In the genomic region with DNA sequence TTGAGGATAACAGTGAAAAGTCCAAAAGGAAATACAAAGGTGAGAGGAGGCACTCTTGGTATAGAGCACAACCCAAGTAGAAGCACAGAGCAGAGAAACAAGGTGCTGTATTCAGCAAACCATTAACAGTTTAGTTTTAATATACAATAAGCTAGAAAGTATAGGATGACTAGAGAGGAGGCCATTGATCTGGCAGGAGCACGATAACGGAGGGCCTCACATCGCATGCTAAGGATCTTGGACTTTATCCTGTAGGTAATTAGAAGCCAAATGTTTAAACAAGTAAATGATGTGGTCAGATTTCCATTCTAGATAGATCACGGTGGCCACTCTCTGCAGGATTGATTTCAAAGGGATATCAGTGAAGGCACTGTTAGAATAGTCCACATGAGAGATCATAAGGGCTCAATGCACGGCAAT, we compare ENCODE assay signal across 1 cellular context.
TF ChIP-seq lines count a peak whose summit lies in the region.

No MANE protein-coding gene starts in this region.

TF ChIP-seq in HepG2, 621 proteins besides CTCF, POLR2A, EP300 and RAD21 (continued from another document and continues in another):
- no peak for TF ChIP-seq LCORL (IDR thresholded peaks at IDR 0.05)
- TF ChIP-seq LCORL (CRISPR knock-in tag; IDR thresholded peaks at IDR 0.05) = 0 out of 2 replicates have a peak, but pooled peaks have one; percentile 30
- no peak for TF ChIP-seq RFX1 (IDR thresholded peaks at IDR 0.05)
- no peak for TF ChIP-seq ZNF598 (CRISPR knock-in tag; IDR thresholded peaks at IDR 0.05; ENCODE audit: borderline replicate concordance)
- no peak for TF ChIP-seq HDAC6 (IDR thresholded peaks at IDR 0.05; ENCODE audit: low read depth, low read length)
- TF ChIP-seq MBD4 (IDR thresholded peaks at IDR 0.05; ENCODE audit: borderline replicate concordance, low read length) = peak; percentile 50; the same call in 1 of the 2 replicates
- no peak for TF ChIP-seq ZNF256 (CRISPR knock-in tag; conservative IDR thresholded peaks at IDR 0.05)
- no peak for TF ChIP-seq MTA3 (CRISPR knock-in tag; IDR thresholded peaks at IDR 0.05)
- no peak for TF ChIP-seq TOE1 (CRISPR knock-in tag; IDR thresholded peaks at IDR 0.05)
- TF ChIP-seq ZSCAN22 (CRISPR knock-in tag; IDR thresholded peaks at IDR 0.05) = no peak
- no peak for TF ChIP-seq FOXK1 (CRISPR knock-in tag; IDR thresholded peaks at IDR 0.05; ENCODE audit: borderline replicate concordance, low read depth)
- no peak for TF ChIP-seq ZNF703 (CRISPR knock-in tag; IDR thresholded peaks at IDR 0.05; ENCODE audit: borderline replicate concordance)
- TF ChIP-seq ESRRA (CRISPR knock-in tag; IDR thresholded peaks at IDR 0.05; ENCODE audit: low read depth) = no peak
- TF ChIP-seq ZNF557 (CRISPR knock-in tag; IDR thresholded peaks at IDR 0.05) = no peak; the same call in 1 of the 2 replicates
- no peak for TF ChIP-seq ATM (IDR thresholded peaks at IDR 0.05; ENCODE audit: borderline replicate concordance)
- TF ChIP-seq, protein P1, sequence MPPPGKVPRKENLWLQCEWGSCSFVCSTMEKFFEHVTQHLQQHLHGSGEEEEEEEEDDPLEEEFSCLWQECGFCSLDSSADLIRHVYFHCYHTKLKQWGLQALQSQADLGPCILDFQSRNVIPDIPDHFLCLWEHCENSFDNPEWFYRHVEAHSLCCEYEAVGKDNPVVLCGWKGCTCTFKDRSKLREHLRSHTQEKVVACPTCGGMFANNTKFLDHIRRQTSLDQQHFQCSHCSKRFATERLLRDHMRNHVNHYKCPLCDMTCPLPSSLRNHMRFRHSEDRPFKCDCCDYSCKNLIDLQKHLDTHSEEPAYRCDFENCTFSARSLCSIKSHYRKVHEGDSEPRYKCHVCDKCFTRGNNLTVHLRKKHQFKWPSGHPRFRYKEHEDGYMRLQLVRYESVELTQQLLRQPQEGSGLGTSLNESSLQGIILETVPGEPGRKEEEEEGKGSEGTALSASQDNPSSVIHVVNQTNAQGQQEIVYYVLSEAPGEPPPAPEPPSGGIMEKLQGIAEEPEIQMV (CRISPR knock-in tag; IDR thresholded peaks at IDR 0.05; ENCODE audit: low read depth) = no peak
- TF ChIP-seq ZNF225 (CRISPR knock-in tag; IDR thresholded peaks at IDR 0.05) = no peak
- peak; percentile 52 for TF ChIP-seq FOSL2 (CRISPR knock-in tag; IDR thresholded peaks at IDR 0.05)
- TF ChIP-seq PAXIP1 (CRISPR knock-in tag; conservative IDR thresholded peaks at IDR 0.05) = peak; percentile 95
- TF ChIP-seq CCAR2 (optimal IDR thresholded peaks at IDR 0.05; ENCODE audit: low read depth, low read length) = no peak
- no peak for TF ChIP-seq ZFP36L1 (CRISPR knock-in tag; IDR thresholded peaks at IDR 0.05)
- no peak for TF ChIP-seq ZNF607 (CRISPR knock-in tag; IDR thresholded peaks at IDR 0.05; ENCODE audit: borderline replicate concordance)
- no peak for TF ChIP-seq RFXANK (CRISPR knock-in tag; IDR thresholded peaks at IDR 0.05)
- TF ChIP-seq ZNF275 (CRISPR knock-in tag; IDR thresholded peaks at IDR 0.05; ENCODE audit: borderline replicate concordance) = no peak
- TF ChIP-seq ZNF235 (CRISPR knock-in tag; IDR thresholded peaks at IDR 0.05; ENCODE audit: borderline replicate concordance) = no peak
- no peak for TF ChIP-seq PAF1 (CRISPR knock-in tag; IDR thresholded peaks at IDR 0.05)
- TF ChIP-seq ZNF121 (CRISPR knock-in tag; IDR thresholded peaks at IDR 0.05) = no peak
- peak; percentile 91 for TF ChIP-seq ISL2 (CRISPR knock-in tag; IDR thresholded peaks at IDR 0.05)
- no peak for TF ChIP-seq ZNF260 (CRISPR knock-in tag; IDR thresholded peaks at IDR 0.05; ENCODE audit: borderline replicate concordance, low read depth)
- TF ChIP-seq U2AF2 (IDR thresholded peaks at IDR 0.05; ENCODE audit: low read depth, low read length) = no peak
- TF ChIP-seq, protein P2, sequence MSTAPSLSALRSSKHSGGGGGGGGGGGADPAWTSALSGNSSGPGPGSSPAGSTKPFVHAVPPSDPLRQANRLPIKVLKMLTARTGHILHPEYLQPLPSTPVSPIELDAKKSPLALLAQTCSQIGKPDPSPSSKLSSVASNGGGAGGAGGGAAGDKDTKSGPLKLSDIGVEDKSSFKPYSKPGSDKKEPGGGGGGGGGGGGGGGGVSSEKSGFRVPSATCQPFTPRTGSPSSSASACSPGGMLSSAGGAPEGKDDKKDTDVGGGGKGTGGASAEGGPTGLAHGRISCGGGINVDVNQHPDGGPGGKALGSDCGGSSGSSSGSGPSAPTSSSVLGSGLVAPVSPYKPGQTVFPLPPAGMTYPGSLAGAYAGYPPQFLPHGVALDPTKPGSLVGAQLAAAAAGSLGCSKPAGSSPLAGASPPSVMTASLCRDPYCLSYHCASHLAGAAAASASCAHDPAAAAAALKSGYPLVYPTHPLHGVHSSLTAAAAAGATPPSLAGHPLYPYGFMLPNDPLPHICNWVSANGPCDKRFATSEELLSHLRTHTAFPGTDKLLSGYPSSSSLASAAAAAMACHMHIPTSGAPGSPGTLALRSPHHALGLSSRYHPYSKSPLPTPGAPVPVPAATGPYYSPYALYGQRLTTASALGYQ (CRISPR knock-in tag; IDR thresholded peaks at IDR 0.05) = peak; percentile 72; the same call in 1 of the 2 replicates
- TF ChIP-seq ZNF33A (CRISPR knock-in tag; IDR thresholded peaks at IDR 0.05; ENCODE audit: borderline replicate concordance) = no peak
- TF ChIP-seq BRF2 (CRISPR knock-in tag; IDR thresholded peaks at IDR 0.05) = no peak
- TF ChIP-seq ZNF615 (CRISPR knock-in tag; IDR thresholded peaks at IDR 0.05; ENCODE audit: borderline replicate concordance) = no peak
- no peak for TF ChIP-seq SRY (CRISPR knock-in tag; IDR thresholded peaks at IDR 0.05)
- no peak for TF ChIP-seq CBX5 (CRISPR knock-in tag; IDR thresholded peaks at IDR 0.05; ENCODE audit: borderline replicate concordance)
- TF ChIP-seq, protein P3, sequence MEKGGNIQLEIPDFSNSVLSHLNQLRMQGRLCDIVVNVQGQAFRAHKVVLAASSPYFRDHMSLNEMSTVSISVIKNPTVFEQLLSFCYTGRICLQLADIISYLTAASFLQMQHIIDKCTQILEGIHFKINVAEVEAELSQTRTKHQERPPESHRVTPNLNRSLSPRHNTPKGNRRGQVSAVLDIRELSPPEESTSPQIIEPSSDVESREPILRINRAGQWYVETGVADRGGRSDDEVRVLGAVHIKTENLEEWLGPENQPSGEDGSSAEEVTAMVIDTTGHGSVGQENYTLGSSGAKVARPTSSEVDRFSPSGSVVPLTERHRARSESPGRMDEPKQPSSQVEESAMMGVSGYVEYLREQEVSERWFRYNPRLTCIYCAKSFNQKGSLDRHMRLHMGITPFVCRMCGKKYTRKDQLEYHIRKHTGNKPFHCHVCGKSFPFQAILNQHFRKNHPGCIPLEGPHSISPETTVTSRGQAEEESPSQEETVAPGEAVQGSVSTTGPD (CRISPR knock-in tag; IDR thresholded peaks at IDR 0.05) = no peak
- no peak for TF ChIP-seq MAFG (CRISPR knock-in tag; IDR thresholded peaks at IDR 0.05)
- no peak for TF ChIP-seq YEATS2 (CRISPR knock-in tag; IDR thresholded peaks at IDR 0.05; ENCODE audit: borderline replicate concordance)
- no peak for TF ChIP-seq MED8 (CRISPR knock-in tag; IDR thresholded peaks at IDR 0.05; ENCODE audit: insufficient replicate concordance)
- no peak for TF ChIP-seq ZNF749 (CRISPR knock-in tag; IDR thresholded peaks at IDR 0.05; ENCODE audit: borderline replicate concordance)
- no peak for TF ChIP-seq ARNT2 (CRISPR knock-in tag; IDR thresholded peaks at IDR 0.05; ENCODE audit: low read depth)
- no peak for TF ChIP-seq ZNF24 (IDR thresholded peaks at IDR 0.05)
- peak; percentile 58 for TF ChIP-seq TEAD3 (CRISPR knock-in tag; optimal IDR thresholded peaks at IDR 0.05; ENCODE audit: borderline replicate concordance)
- no peak for TF ChIP-seq ZNF780A (CRISPR knock-in tag; IDR thresholded peaks at IDR 0.05)
- no peak for TF ChIP-seq NBN (conservative IDR thresholded peaks at IDR 0.05)
- TF ChIP-seq DZIP1 (CRISPR knock-in tag; IDR thresholded peaks at IDR 0.05) = no peak
- no peak for TF ChIP-seq ERF (CRISPR knock-in tag; IDR thresholded peaks at IDR 0.05)
- TF ChIP-seq ZNF776 (CRISPR knock-in tag; IDR thresholded peaks at IDR 0.05) = no peak
